20 cellular contexts compared by ENCODE assay signal in the genomic region with DNA sequence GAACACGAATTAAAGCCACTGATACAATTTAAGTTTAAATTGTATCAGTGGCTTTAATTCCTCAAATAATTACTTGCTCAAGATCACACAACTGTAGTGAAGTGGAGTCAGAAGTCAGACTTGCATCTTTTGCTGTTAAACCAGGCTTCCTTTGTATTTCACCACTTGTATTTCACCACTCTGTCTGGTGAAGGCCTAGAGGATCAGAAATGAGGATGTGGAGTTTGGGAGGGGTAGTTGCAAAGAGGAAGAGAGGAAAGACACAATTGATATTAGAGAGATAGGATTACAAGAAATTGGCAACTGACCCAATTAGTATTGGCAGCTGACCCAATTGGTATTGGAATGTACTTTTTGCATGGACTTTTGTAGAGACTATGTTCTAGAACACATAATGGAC.
"Had no signal": no experiment of that assay in that cellular context is flagged by ENCODE, and none has a peak within 500 bp of the region (broad histone marks: within the 10 kb centered on the region; RNA-seq: fewer than 3 reads in every experiment).

No MANE protein-coding gene starts in this region.

- H3K9me3 Mint-ChIP-seq: activated T-helper 2 cell treated with anti-CD3 and anti-CD28 coated beads, Interferon-gamma antibody, Interleukin-2, Interleukin-4, amounts not matched to agents 10 μg/mL and 5 μg/mL and 100 μg/mL, durations not matched to agents 14 hours and 24 hours and 36 hours; mesothelial cell of epicardium; neural progenitor cell; T-helper 2 cell treated with Interferon-gamma antibody and Interleukin-4, amounts not matched to agents 5 μg/mL and 100 μg/mL, for 36 hours had no signal

- H3K9me3 ChIP-seq: ascending aorta, breast epithelium, ovary, sigmoid colon, spleen, stomach, thoracic aorta had no signal

- H3K27ac Mint-ChIP-seq: activated naive CD4-positive, alpha-beta T cell treated with anti-CD3 and anti-CD28 coated beads, Interleukin-2, amount 10 ng/mL, durations not matched to agents 7 days and 5 days; activated T-helper 2 cell treated with anti-CD3 and anti-CD28 coated beads, Interferon-gamma antibody, Interleukin-2, Interleukin-4, amounts not matched to agents 10 μg/mL and 5 μg/mL and 100 μg/mL, durations not matched to agents 14 hours and 24 hours and 36 hours; mesothelial cell of epicardium; neural progenitor cell; T-helper 2 cell treated with Interferon-gamma antibody and Interleukin-4, amounts not matched to agents 5 μg/mL and 100 μg/mL, for 36 hours had no signal

- H3K36me3 ChIP-seq: ascending aorta, breast epithelium, neural progenitor cell, ovary, sigmoid colon, spleen, stomach, thoracic aorta had no signal

- H3K4me1 Mint-ChIP-seq: activated naive CD4-positive, alpha-beta T cell treated with anti-CD3 and anti-CD28 coated beads, Interleukin-2, amount 10 ng/mL, durations not matched to agents 7 days and 5 days; neural progenitor cell had no signal

- H3K4me3 ChIP-seq: ascending aorta, breast epithelium, neural progenitor cell, ovary, sigmoid colon, spleen, stomach, thoracic aorta had no signal

- H3K4me1 ChIP-seq: ascending aorta, breast epithelium, neural progenitor cell, sigmoid colon, stomach had no signal

- DNase-seq: activated CD4-positive, alpha-beta T cell treated with anti-CD3 and anti-CD28 coated beads for 1 hour; activated CD4-positive, alpha-beta T cell treated with anti-CD3 and anti-CD28 coated beads, Interleukin-2, amount 50 U/mL, for 4 hours; activated naive CD4-positive, alpha-beta T cell treated with anti-CD3 and anti-CD28 coated beads, Interleukin-2, amount 10 ng/mL, durations not matched to agents 7 days and 5 days; activated T-cell treated with anti-CD3 and anti-CD28 coated beads, Interleukin-2, amount 50 U/mL, for 1 hour; cerebellar nuclear complex; effector CD8-positive, alpha-beta T cell; foreskin fibroblast; glutamatergic neuron; kidney glomerular epithelial cell; ovary; sigmoid colon; spleen; stomach had no signal

- H3K27me3 Mint-ChIP-seq: activated naive CD4-positive, alpha-beta T cell treated with anti-CD3 and anti-CD28 coated beads, Interleukin-2, amount 10 ng/mL, durations not matched to agents 7 days and 5 days had no signal

- H3K27ac ChIP-seq: ascending aorta, breast epithelium, neural progenitor cell, ovary, sigmoid colon, stomach, thoracic aorta had no signal

- H3K4me3 Mint-ChIP-seq: activated naive CD4-positive, alpha-beta T cell treated with anti-CD3 and anti-CD28 coated beads, Interleukin-2, amount 10 ng/mL, durations not matched to agents 7 days and 5 days; mesothelial cell of epicardium; neural progenitor cell; T-helper 2 cell treated with Interferon-gamma antibody and Interleukin-4, amounts not matched to agents 5 μg/mL and 100 μg/mL, for 36 hours had no signal

- H3K36me3 Mint-ChIP-seq: activated naive CD4-positive, alpha-beta T cell treated with anti-CD3 and anti-CD28 coated beads, Interleukin-2, amount 10 ng/mL, durations not matched to agents 7 days and 5 days; mesothelial cell of epicardium; neural progenitor cell had no signal

- H3K27me3 ChIP-seq: ascending aorta, breast epithelium, neural progenitor cell, ovary, sigmoid colon, spleen, stomach had no signal
